22 cellular contexts compared by ENCODE assay signal in genomic region chr7:53744361-53744760, GRCh38.
"Had no signal": no experiment of that assay in that cellular context is flagged by ENCODE, and none has a peak within 500 bp of the region (broad histone marks: within the 10 kb centered on the region; RNA-seq: fewer than 3 reads in every experiment).

No MANE protein-coding gene starts in this region.

- H3K27me3 ChIP-seq: gastrocnemius medialis, heart left ventricle had no signal

- H3K36me3 ChIP-seq: gastrocnemius medialis, heart left ventricle had no signal

- H3K9me3 ChIP-seq: gastrocnemius medialis had no signal

- H3K27ac ChIP-seq: coronary artery, gastrocnemius medialis, heart left ventricle had no signal

- H3K4me3 ChIP-seq: coronary artery, gastrocnemius medialis, heart left ventricle had no signal

- H3K4me1 ChIP-seq: gastrocnemius medialis, heart left ventricle had no signal

- ATAC-seq: activated CD8-positive, alpha-beta T cell treated with anti-CD3 and anti-CD28 coated beads, Interleukin-2, amount 10 ng/mL, durations not matched to agents 7 days and 5 days; activated naive CD4-positive, alpha-beta T cell treated with anti-CD3 and anti-CD28 coated beads, Interleukin-2, amount 50 U/mL, for 72 hours; gastrocnemius medialis; heart left ventricle; left ventricle myocardium superior; natural killer cell; T-helper 17 cell had no signal

- DNase-seq: activated B cell treated with CpG ODN at 0.5 μM for 24 hours; activated CD4-positive, alpha-beta T cell treated with anti-CD3 and anti-CD28 coated beads, Interleukin-2, amount 10 ng/mL, durations not matched to agents 24 days and 14 days; activated CD8-positive, alpha-beta memory T cell treated with anti-CD3 and anti-CD28 coated beads, Interleukin-2, amount 50 U/mL, for 4 hours; activated CD8-positive, alpha-beta T cell treated with anti-CD3 and anti-CD28 coated beads, Interleukin-2, amount 10 ng/mL, durations not matched to agents 7 days and 5 days; activated gamma-delta T cell; activated T-cell treated with anti-CD3 and anti-CD28 coated beads, Interleukin-2, amount 50 U/mL, for 48 hours; central memory CD4-positive, alpha-beta T cell; effector CD8-positive, alpha-beta T cell; gastrocnemius medialis; heart left ventricle; kidney; left ventricle myocardium superior; mesenchymal stem cell; natural killer cell; retina; stimulated activated CD4-positive, alpha-beta T cell treated with anti-CD3 and anti-CD28 coated beads, Interleukin-12 subunit alpha, Interleukin-12 subunit beta, amount 100 ng/mL, for 4 hours; stimulated activated CD4-positive, alpha-beta T cell treated with anti-CD3 and anti-CD28 coated beads, Interleukin-2, amount 100 ng/mL, for 24 hours; T-helper 17 cell had no signal

- FAIRE-seq: kidney, TTC549, urothelium cell line had no signal
